ENCODE assay signal across 33 cellular contexts in genomic region chr9:100499866-100500265, GRCh38. TPM values are rescaled to one million over a fixed set of nuclear protein-coding genes. Genes with fewer than 3 reads are reported as not detected.
"Had no signal": no experiment of that assay in that cellular context is flagged by ENCODE, and none has a peak within 500 bp of the region (broad histone marks: within the 10 kb centered on the region; RNA-seq: fewer than 3 reads in every experiment).

No MANE protein-coding gene starts in this region.

- H3K27me3 Mint-ChIP-seq: activated naive CD4-positive, alpha-beta T cell treated with anti-CD3 and anti-CD28 coated beads, Interleukin-2, amount 50 U/mL, for 24 hours; activated T-cell treated with anti-CD3 and anti-CD28 coated beads, Interleukin-2, amount 50 U/mL, for 24 hours had no signal

- H3K4me1 Mint-ChIP-seq: activated CD4-positive, alpha-beta T cell treated with anti-CD3 and anti-CD28 coated beads, Interleukin-2, amount 10 ng/mL, durations not matched to agents 24 days and 14 days; activated naive CD4-positive, alpha-beta T cell treated with anti-CD3 and anti-CD28 coated beads, Interleukin-2, amount 50 U/mL, for 24 hours; activated naive CD8-positive, alpha-beta T cell treated with anti-CD3 and anti-CD28 coated beads, Interleukin-2, amount 10 ng/mL, durations not matched to agents 7 days and 5 days had no signal

- H3K4me3 ChIP-seq: ascending aorta, PC-9 had no signal

- H3K36me3 Mint-ChIP-seq: activated naive CD8-positive, alpha-beta T cell treated with anti-CD3 and anti-CD28 coated beads, Interleukin-2, amount 10 ng/mL, durations not matched to agents 7 days and 5 days had no signal

- H3K27me3 ChIP-seq: ascending aorta had no signal

- H3K9me3 ChIP-seq: ascending aorta had no signal

- H3K4me3 Mint-ChIP-seq: activated CD4-positive, alpha-beta T cell treated with anti-CD3 and anti-CD28 coated beads, Interleukin-2, amount 10 ng/mL, durations not matched to agents 24 days and 14 days; activated CD8-positive, alpha-beta T cell treated with anti-CD3 and anti-CD28 coated beads for 36 hours; activated naive CD4-positive, alpha-beta T cell treated with anti-CD3 and anti-CD28 coated beads, Interleukin-2, amount 50 U/mL, for 24 hours; activated naive CD8-positive, alpha-beta T cell treated with anti-CD3 and anti-CD28 coated beads, Interleukin-2, amount 10 ng/mL, durations not matched to agents 7 days and 5 days; activated T-cell treated with anti-CD3 and anti-CD28 coated beads, Interleukin-2, amount 50 U/mL, for 24 hours had no signal

- H3K27ac ChIP-seq: ascending aorta, PC-9, RWPE1, VCaP had no signal

- H3K4me2 ChIP-seq: PC-9 had no signal

- H3K4me1 ChIP-seq: ascending aorta had no signal

- H3K9me3 Mint-ChIP-seq: activated CD4-positive, alpha-beta T cell treated with anti-CD3 and anti-CD28 coated beads, Interleukin-2, amount 10 ng/mL, durations not matched to agents 24 days and 14 days; activated CD8-positive, alpha-beta T cell treated with anti-CD3 and anti-CD28 coated beads for 36 hours; activated naive CD4-positive, alpha-beta T cell treated with anti-CD3 and anti-CD28 coated beads, Interleukin-2, amount 50 U/mL, for 24 hours; activated naive CD8-positive, alpha-beta T cell treated with anti-CD3 and anti-CD28 coated beads, Interleukin-2, amount 10 ng/mL, durations not matched to agents 7 days and 5 days; activated T-cell treated with anti-CD3 and anti-CD28 coated beads, Interleukin-2, amount 50 U/mL, for 24 hours; activated T-helper 2 cell treated with anti-CD3 and anti-CD28 coated beads, Interferon-gamma antibody, Interleukin-2, Interleukin-4, amounts not matched to agents 10 μg/mL and 5 μg/mL and 100 μg/mL, durations not matched to agents 14 hours and 24 hours and 36 hours had no signal

- H2AFZ ChIP-seq: PC-9 had no signal

- DNase-seq: activated CD4-positive, alpha-beta T cell treated with anti-CD3 and anti-CD28 coated beads, Interleukin-2, amount 10 ng/mL, durations not matched to agents 24 days and 14 days; activated CD4-positive, alpha-beta T cell treated with anti-CD3 and anti-CD28 coated beads, Interleukin-2, amount 50 U/mL, for 4 hours; activated CD4-positive, CD25-positive, alpha-beta regulatory T cell; activated CD8-positive, alpha-beta T cell treated with anti-CD3 and anti-CD28 coated beads for 36 hours; activated gamma-delta T cell; activated naive CD4-positive, alpha-beta T cell treated with Interleukin-2 at 50 U/mL for 16 hours; activated naive CD8-positive, alpha-beta T cell treated with anti-CD3 and anti-CD28 coated beads, Interleukin-2, amount 10 ng/mL, durations not matched to agents 7 days and 5 days; activated T-cell treated with anti-CD3 and anti-CD28 coated beads, Interleukin-2, amount 50 U/mL, for 24 hours; amygdala; cerebellar nuclear complex; Karpas-422; KBM-7; NCI-H1048; NCI-H1105 treated with DMSO at 0.1 percent for 48 hours; NCI-H1436; NCI-H1694; NCI-H1930; NCI-H2081 treated with DMSO at 0.1 percent for 48 hours; NCI-H345; NCI-H524 treated with DMSO at 0.1 percent for 48 hours; PC-9; SIG-M5; SW 1271; T-helper 1 cell; T-helper 2 cell; T-helper 9 cell had no signal

- ATAC-seq: activated CD8-positive, alpha-beta T cell treated with anti-CD3 and anti-CD28 coated beads for 36 hours; Right ventricle myocardium inferior; SK-N-SH treated with all-trans-retinoic acid at 6 μM for 48 hours had no signal

- H3K27ac Mint-ChIP-seq: activated CD4-positive, alpha-beta T cell treated with anti-CD3 and anti-CD28 coated beads, Interleukin-2, amount 10 ng/mL, durations not matched to agents 24 days and 14 days; activated CD8-positive, alpha-beta T cell treated with anti-CD3 and anti-CD28 coated beads for 36 hours; activated naive CD4-positive, alpha-beta T cell treated with anti-CD3 and anti-CD28 coated beads, Interleukin-2, amount 50 U/mL, for 24 hours; activated naive CD8-positive, alpha-beta T cell treated with anti-CD3 and anti-CD28 coated beads, Interleukin-2, amount 10 ng/mL, durations not matched to agents 7 days and 5 days; activated T-cell treated with anti-CD3 and anti-CD28 coated beads, Interleukin-2, amount 50 U/mL, for 24 hours; activated T-helper 2 cell treated with anti-CD3 and anti-CD28 coated beads, Interferon-gamma antibody, Interleukin-2, Interleukin-4, amounts not matched to agents 10 μg/mL and 5 μg/mL and 100 μg/mL, durations not matched to agents 14 hours and 24 hours and 36 hours had no signal

- H3K36me3 ChIP-seq: ascending aorta had no signal

RNA-seq across cellular contexts. Expression of gene TMEFF1, which starts 26.9 kb away (rescaled TPM):
- total RNA-seq: ascending aorta had no signal
